Comparison of ENCODE assay signal across 1 cellular context in genomic region chr12:54357802-54358619, GRCh38.
A peak's percentile ranks its signal among the peaks of the same experiment; 100 is the strongest.
TF ChIP-seq lines count a peak whose summit lies in the region.

No MANE protein-coding gene starts in this region.

TF ChIP-seq in K562, 482 proteins besides CTCF, POLR2A, EP300 and RAD21 (continued from another document and continues in another):
- TF ChIP-seq CUX1 (CRISPR knock-in tag; IDR thresholded peaks at IDR 0.05) (0 out of 2 replicates have a peak, but pooled peaks have one; percentile 64), SOX6 (IDR thresholded peaks at IDR 0.05) (no peak), NUFIP1 (IDR thresholded peaks at IDR 0.05; ENCODE audit: partially characterized antibody) (no peak), ZNF609 (CRISPR knock-in tag; IDR thresholded peaks at IDR 0.05; ENCODE audit: borderline replicate concordance) (no peak), ZNF431 (CRISPR knock-in tag; IDR thresholded peaks at IDR 0.05) (no peak), SAFB (IDR thresholded peaks at IDR 0.05; ENCODE audit: borderline replicate concordance, low read depth, low read length) (no peak), ARID1B (IDR thresholded peaks at IDR 0.05) (no peak; the same call in 1 of the 2 replicates), KLF13 (tag; IDR thresholded peaks at IDR 0.05; ENCODE audit: borderline replicate concordance, low read depth) (no peak), CHAMP1 (IDR thresholded peaks at IDR 0.05) (no peak), NCOR1 (IDR thresholded peaks at IDR 0.05) (peak; percentile 32), FOXA3 (CRISPR knock-in tag; conservative IDR thresholded peaks at IDR 0.05 in 1 of 2, IDR thresholded peaks at IDR 0.05 in 1 of 2) (no peak), HNRNPL (IDR thresholded peaks at IDR 0.05; ENCODE audit: low read depth, low read length) (no peak), HSF4 (CRISPR knock-in tag; IDR thresholded peaks at IDR 0.05; ENCODE audit: borderline replicate concordance) (no peak), CREB3L1 (IDR thresholded peaks at IDR 0.05; ENCODE audit: borderline replicate concordance, low read depth) (no peak), JUND (IDR thresholded peaks at IDR 0.05; ENCODE audit: borderline replicate concordance, low read depth, low read length) (peak; percentile 41; the same call in 1 of the 2 replicates), JUND (tag; IDR thresholded peaks at IDR 0.05; ENCODE audit: borderline replicate concordance, low read depth, low read length) (no peak; the same call in 1 of the 3 replicates), ETV6 (IDR thresholded peaks at IDR 0.05; ENCODE audit: borderline replicate concordance in 1 of 2, low read depth in 2 of 2, low read length in 1 of 2) (no peak), ETV6 (CRISPR knock-in tag; IDR thresholded peaks at IDR 0.05; ENCODE audit: borderline replicate concordance) (no peak), HMGN3 (IDR thresholded peaks at IDR 0.05; ENCODE audit: borderline replicate concordance, extremely low read depth, insufficient read length, low read depth, low read length) (no peak), HBP1 (CRISPR knock-in tag; IDR thresholded peaks at IDR 0.05) (no peak), RREB1 (CRISPR knock-in tag; IDR thresholded peaks at IDR 0.05) (no peak), ZBTB12 (CRISPR knock-in tag; IDR thresholded peaks at IDR 0.05) (no peak), RFX1 (IDR thresholded peaks at IDR 0.05) (no peak), E2F1 (CRISPR knock-in tag; IDR thresholded peaks at IDR 0.05) (no peak), ELF4 (CRISPR knock-in tag; IDR thresholded peaks at IDR 0.05) (no peak), PTBP1 (IDR thresholded peaks at IDR 0.05; ENCODE audit: low read depth, low read length) (no peak), ZNF143 (CRISPR knock-in tag; IDR thresholded peaks at IDR 0.05) (no peak)
